In the genomic region with DNA sequence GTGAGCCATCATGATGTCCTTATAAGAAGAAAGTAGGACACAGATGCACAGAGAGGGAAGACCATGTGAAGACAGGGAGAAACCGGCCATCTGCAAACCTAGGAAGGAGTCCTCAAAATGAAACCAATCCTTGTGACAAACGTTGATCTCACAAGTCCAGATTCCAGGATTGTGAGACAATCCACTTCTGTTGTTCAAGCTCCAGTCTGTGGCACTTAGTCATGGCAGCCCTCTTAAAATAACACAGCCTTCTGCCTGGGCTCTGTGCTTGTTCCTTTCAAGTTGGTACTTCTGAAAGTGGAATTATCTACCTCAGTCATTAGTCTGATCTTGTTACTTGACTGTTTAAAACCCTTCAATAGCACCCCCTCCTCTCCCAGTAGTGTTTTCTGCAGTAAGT, we compare ENCODE assay signal across 11 cellular contexts.
DNase-seq lines count a peak whose midpoint lies in the region; ATAC-seq and TF ChIP-seq lines count a peak whose summit lies in the region.
"Had no signal": no experiment of that assay in that cellular context is flagged by ENCODE, and none has a peak within 500 bp of the region (broad histone marks: within the 10 kb centered on the region; RNA-seq: fewer than 3 reads in every experiment).

No MANE protein-coding gene starts in this region.

- no peaks in the 10 kb centered on the region for H4K20me1 ChIP-seq in BLaER1 treated with 17β-estradiol and CSF1 and Interleukin-3, amounts not matched to agents 10 nM and 100 nM
- H4K20me1 ChIP-seq in OCI-LY7 (ENCODE audit: insufficient read depth, low read length) = no peaks in the 10 kb centered on the region

- H3K4me3 ChIP-seq in BLaER1 treated with 17β-estradiol and CSF1 and Interleukin-3, amounts not matched to agents 10 nM and 100 nM = no peak overlapping the region
- H3K4me3 ChIP-seq in OCI-LY7 (ENCODE audit: low read depth, low read length, poor library complexity, severe bottlenecking) (no peak overlapping the region), epithelial cell of esophagus (ENCODE audit: low read length) (no peak overlapping the region), Caco-2 (ENCODE audit: low read depth, low read length) (no peak overlapping the region)

- no peak overlapping the region for H3K4me3 Mint-ChIP-seq in Caco-2 (ENCODE audit: unreplicated experiment)
- H3K4me3 Mint-ChIP-seq: stimulated activated effector memory CD8-positive, alpha-beta T cell treated with anti-CD3 and anti-CD28 coated beads, Interleukin-12 subunit alpha, Interleukin-12 subunit beta, amount 100 ng/mL, for 72 hours had no signal

- DNase-seq in OCI-LY7 (ENCODE audit: low spot score) (no peak), epithelial cell of esophagus (ENCODE audit: low read depth) (peak; percentile 87), myocyte (ENCODE audit: low read depth) (peak; percentile 89), GM10266 (ENCODE audit: extremely low spot score) (no peak), NCI-H510A treated with DMSO at 0.1 percent for 48 hours (lab: John Stamatoyannopoulos, UW) (no peak), Caco-2 (no peak)
- DNase-seq: caudate nucleus had no signal

- H3K9me3 Mint-ChIP-seq in Caco-2 (ENCODE audit: unreplicated experiment) = no peaks in the 10 kb centered on the region
- H3K9me3 Mint-ChIP-seq: stimulated activated effector memory CD8-positive, alpha-beta T cell treated with anti-CD3 and anti-CD28 coated beads, Interleukin-12 subunit alpha, Interleukin-12 subunit beta, amount 100 ng/mL, for 72 hours had no signal

- H3K4me1 ChIP-seq in BLaER1 treated with 17β-estradiol and CSF1 and Interleukin-3, amounts not matched to agents 10 nM and 100 nM = peaks cover 57 to 99% (median 84%) of the 10 kb centered on the region in 10 experiments
- H3K4me1 ChIP-seq in OCI-LY7 (ENCODE audit: insufficient read depth, low read length, poor library complexity, severe bottlenecking) (peaks cover 15% of the 10 kb centered on the region), Caco-2 (peaks cover 26% of the 10 kb centered on the region)

- ATAC-seq in HG03521 (IDR thresholded peaks at IDR 0.05; ENCODE audit: unreplicated experiment) = no peak
- ATAC-seq: stimulated activated effector memory CD8-positive, alpha-beta T cell treated with anti-CD3 and anti-CD28 coated beads, Interleukin-12 subunit alpha, Interleukin-12 subunit beta, amount 100 ng/mL, for 72 hours had no signal

- H3K27me3 ChIP-seq in BLaER1 treated with 17β-estradiol and CSF1 and Interleukin-3, amounts not matched to agents 10 nM and 100 nM = no peaks in the 10 kb centered on the region
- H3K27me3 ChIP-seq in Caco-2 (replicated peaks; ENCODE audit: control insufficient read depth, insufficient read depth, low read length) = no peaks in the 10 kb centered on the region

- intact Hi-C loops in OCI-LY7 (cut with micrococcal nuclease; ENCODE audit: unreplicated experiment) (no loop called here), Caco-2 (cut with micrococcal nuclease; ENCODE audit: unreplicated experiment) (no loop called here)

- CTCF ChIA-PET in OCI-LY7 (lab: Charles Lee; ENCODE audit: unreplicated experiment) (no interaction called here), Caco-2 (lab: Charles Lee) (no interaction called here)

- H3K27ac Mint-ChIP-seq in Caco-2 (ENCODE audit: unreplicated experiment) = no peak overlapping the region
- H3K27ac Mint-ChIP-seq: stimulated activated effector memory CD8-positive, alpha-beta T cell treated with anti-CD3 and anti-CD28 coated beads, Interleukin-12 subunit alpha, Interleukin-12 subunit beta, amount 100 ng/mL, for 72 hours had no signal

- no peaks in the 10 kb centered on the region for H3K36me3 Mint-ChIP-seq in Caco-2 (ENCODE audit: insufficient read depth, unreplicated experiment)
- H3K36me3 Mint-ChIP-seq: stimulated activated effector memory CD8-positive, alpha-beta T cell treated with anti-CD3 and anti-CD28 coated beads, Interleukin-12 subunit alpha, Interleukin-12 subunit beta, amount 100 ng/mL, for 72 hours had no signal

- H3K9ac ChIP-seq in BLaER1 treated with 17β-estradiol and CSF1 and Interleukin-3, amounts not matched to agents 10 nM and 100 nM = no peak overlapping the region

- peak overlapping the region in 6 of 11 experiments; percentile 3 to 52 (median 19); a peak in 7 of 22 replicates for H3K4me2 ChIP-seq in BLaER1 treated with 17β-estradiol and CSF1 and Interleukin-3, amounts not matched to agents 10 nM and 100 nM
- H3K4me2 ChIP-seq in OCI-LY7 (ENCODE audit: low read length) = no peak overlapping the region

- no peaks in the 10 kb centered on the region for H3K9me3 ChIP-seq in BLaER1 treated with 17β-estradiol and CSF1 and Interleukin-3, amounts not matched to agents 10 nM and 100 nM (replicated peaks in 1 of 11)
- H3K9me3 ChIP-seq in OCI-LY7 (ENCODE audit: low read length) (no peaks in the 10 kb centered on the region), Caco-2 (no peaks in the 10 kb centered on the region)

- H3K27ac ChIP-seq in BLaER1 treated with 17β-estradiol and CSF1 and Interleukin-3, amounts not matched to agents 10 nM and 100 nM = no peak overlapping the region
- no peak overlapping the region for H3K27ac ChIP-seq in OCI-LY7 (ENCODE audit: low read depth, low read length, poor library complexity, severe bottlenecking)
- H3K27ac ChIP-seq: C4-2B had no signal

- no peaks in the 10 kb centered on the region for H3K27me3 Mint-ChIP-seq in Caco-2 (ENCODE audit: insufficient read depth, unreplicated experiment)

- peak overlapping the region; percentile 65; the same call in 1 of the 2 replicates for H2AFZ ChIP-seq in OCI-LY7 (ENCODE audit: low read length)

- BruUV-seq in OCI-LY7 (replicated peaks; lab: Mats Ljungman, UMichigan) (no TSS peak), Caco-2 (replicated peaks; lab: Mats Ljungman, UMichigan) (no TSS peak)

- TF ChIP-seq CTCF in OCI-LY7 (conservative IDR thresholded peaks at IDR 0.05; ENCODE audit: low read length) (no peak), epithelial cell of esophagus (IDR thresholded peaks at IDR 0.05; ENCODE audit: insufficient read depth, low read depth, low read length, missing control alignments) (no peak), GM10266 (IDR thresholded peaks at IDR 0.05; ENCODE audit: control insufficient read depth, insufficient read depth, low read depth, missing control alignments) (no peak), Caco-2 (IDR thresholded peaks at IDR 0.05; ENCODE audit: insufficient read depth in 1 of 2, low read depth in 1 of 2, low read length in 1 of 2, severe bottlenecking in 1 of 2, unreplicated experiment in 1 of 2) (no peak)

- H3K36me3 ChIP-seq in BLaER1 treated with 17β-estradiol and CSF1 and Interleukin-3, amounts not matched to agents 10 nM and 100 nM = no peaks in the 10 kb centered on the region
- H3K36me3 ChIP-seq in OCI-LY7 (ENCODE audit: insufficient read depth, low read length) (no peaks in the 10 kb centered on the region), Caco-2 (ENCODE audit: control insufficient read depth, insufficient read depth, low read length) (no peaks in the 10 kb centered on the region)

- no peaks in the 10 kb centered on the region for H3K9me2 ChIP-seq in OCI-LY7 (ENCODE audit: insufficient read depth, low read length)

- no peaks in the 10 kb centered on the region for H3K79me2 ChIP-seq in OCI-LY7 (ENCODE audit: insufficient read depth, low read depth, low read length)

- POLR2A ChIA-PET in OCI-LY7 (lab: Charles Lee) = no interaction called here
- POLR2A ChIA-PET in Caco-2 (lab: Charles Lee) = no interaction called here

- H3K4me1 Mint-ChIP-seq in Caco-2 (ENCODE audit: low read depth, unreplicated experiment) = peaks cover 25% of the 10 kb centered on the region

Comparison
In these comparisons a context has a peak if more than half of its experiments do, and no peak if none do; other contexts are left out.
1. DNase-seq: peak in epithelial cell of esophagus (single experiment) and myocyte (single experiment); none in OCI-LY7 (single experiment), GM10266 (single experiment), NCI-H510A treated with DMSO at 0.1 percent for 48 hours (single experiment) and Caco-2 (0 of 2).